In genomic region chr19:34418300-34418699, GRCh38 we compare ENCODE assay signal across 22 cellular contexts. TPM values are rescaled to one million over a fixed set of nuclear protein-coding genes. Genes with fewer than 3 reads are reported as not detected.
DNase-seq lines count a peak whose midpoint lies in the region; ATAC-seq and TF ChIP-seq lines count a peak whose summit lies in the region.
"Had no signal": no experiment of that assay in that cellular context is flagged by ENCODE, and none has a peak within 500 bp of the region (broad histone marks: within the 10 kb centered on the region; RNA-seq: fewer than 3 reads in every experiment).

No MANE protein-coding gene starts in this region.

- no peak for ATAC-seq in SK-N-SH treated with all-trans-retinoic acid at 6 μM for 48 hours
- no peak for ATAC-seq in stimulated activated naive B cell treated with anti-CD40 and anti-IgM and Interleukin-4, amounts not matched to agents 10 μg/mL and 1 μg/mL and 100 μg/mL, for 72 hours (replicated peaks)
- ATAC-seq: GM12878, GM23338, HCT116 had no signal

- H3K9me3 ChIP-seq in SK-N-SH (no peaks in the 10 kb centered on the region), WERI-Rb-1 (ENCODE audit: severe bottlenecking) (no peaks in the 10 kb centered on the region)
- H3K9me3 ChIP-seq: BLaER1 had no signal

- H4K20me1 ChIP-seq in SK-N-SH (ENCODE audit: insufficient read depth) = no peaks in the 10 kb centered on the region

- H3K27me3 ChIP-seq in SK-N-SH (ENCODE audit: insufficient read depth) (no peaks in the 10 kb centered on the region), WERI-Rb-1 (ENCODE audit: insufficient read depth, low read depth, severe bottlenecking) (no peaks in the 10 kb centered on the region)
- H3K27me3 ChIP-seq: BLaER1 had no signal

- no peaks in the 10 kb centered on the region for H3K4me1 ChIP-seq in SK-N-SH (ENCODE audit: control insufficient read depth in 1 of 2, insufficient read depth in 2 of 2, low read depth in 1 of 2, low read length in 1 of 2)
- H3K4me1 ChIP-seq: BLaER1 had no signal

- POLR2A ChIA-PET in SK-N-SH (lab: Yijun Ruan, JAX) = no interaction called here

- H3K27ac Mint-ChIP-seq in stimulated activated naive B cell treated with anti-CD40 and anti-IgM and Interleukin-4, amounts not matched to agents 10 μg/mL and 1 μg/mL and 100 μg/mL, for 72 hours = peak overlapping the region; percentile 81
- H3K27ac Mint-ChIP-seq: B cell; CD4-positive, alpha-beta T cell; GM23338; H9; HFFc6 had no signal

- CTCF ChIA-PET in SK-N-SH (lab: Yijun Ruan, JAX) = no interaction called here

- H3K4me3 ChIP-seq in SK-N-SH (ENCODE audit: low read depth in 2 of 2, low read length in 1 of 2) (no peak overlapping the region), WERI-Rb-1 (ENCODE audit: low read depth, low read length) (no peak overlapping the region)
- H3K4me3 ChIP-seq: BLaER1, GM12878, GM23338 had no signal

- no peak overlapping the region for H3K4me2 ChIP-seq in SK-N-SH
- H3K4me2 ChIP-seq: BLaER1, GM23338 had no signal

- H3K27ac ChIP-seq in SK-N-SH (ENCODE audit: low read depth in 2 of 2, low read length in 1 of 2) (no peak overlapping the region), WERI-Rb-1 (no peak overlapping the region)
- H3K27ac ChIP-seq: 22Rv1, BLaER1, C4-2B had no signal

- TF ChIP-seq CTCF in SK-N-SH (IDR thresholded peaks at IDR 0.05) (no peak), WERI-Rb-1 (IDR thresholded peaks at IDR 0.05; ENCODE audit: low read depth, low read length) (no peak)

- TF ChIP-seq RAD21 in SK-N-SH (IDR thresholded peaks at IDR 0.05; ENCODE audit: low read length) = no peak

- H2AFZ ChIP-seq in SK-N-SH (ENCODE audit: low read depth) = no peak overlapping the region
- H2AFZ ChIP-seq: GM23338 had no signal

- H3K4me1 Mint-ChIP-seq in stimulated activated naive B cell treated with anti-CD40 and anti-IgM and Interleukin-4, amounts not matched to agents 10 μg/mL and 1 μg/mL and 100 μg/mL, for 72 hours = peaks cover 5 to 6% of the 10 kb centered on the region in 2 donors
- H3K4me1 Mint-ChIP-seq: B cell; CD8-positive, alpha-beta memory T cell; GM23338; H9 had no signal

- H3F3A ChIP-seq in SK-N-SH (replicated peaks; ENCODE audit: insufficient read depth) = no peaks in the 10 kb centered on the region

- no peaks in the 10 kb centered on the region for H3K9me2 ChIP-seq in SK-N-SH

- 99% methylated on average over 4 of the region's 4 CpGs for WGBS in SK-N-SH (ENCODE audit: low lambda C conversion rate)

- peaks cover 17 to 22% of the 10 kb centered on the region in 2 experiments for H3K36me3 ChIP-seq in SK-N-SH (replicated peaks in 1 of 2; ENCODE audit: control insufficient read depth in 1 of 2, insufficient read depth in 2 of 2, low read length in 1 of 2)
- H3K36me3 ChIP-seq in WERI-Rb-1 = peaks cover 48% of the 10 kb centered on the region

- no peaks in the 10 kb centered on the region for H3K79me2 ChIP-seq in SK-N-SH (ENCODE audit: insufficient read depth)

- H3K36me3 Mint-ChIP-seq in stimulated activated naive B cell treated with anti-CD40 and anti-IgM and Interleukin-4, amounts not matched to agents 10 μg/mL and 1 μg/mL and 100 μg/mL, for 72 hours = peaks cover 19 to 33% of the 10 kb centered on the region in 2 donors

- H3K9me3 Mint-ChIP-seq in stimulated activated naive B cell treated with anti-CD40 and anti-IgM and Interleukin-4, amounts not matched to agents 10 μg/mL and 1 μg/mL and 100 μg/mL, for 72 hours = no peaks in the 10 kb centered on the region
- H3K9me3 Mint-ChIP-seq: CD4-positive, alpha-beta T cell; CD8-positive, alpha-beta memory T cell; GM23338; H9; HFFc6 had no signal

- no peaks in the 10 kb centered on the region for H3K27me3 Mint-ChIP-seq in stimulated activated naive B cell treated with anti-CD40 and anti-IgM and Interleukin-4, amounts not matched to agents 10 μg/mL and 1 μg/mL and 100 μg/mL, for 72 hours
- H3K27me3 Mint-ChIP-seq: B cell; CD4-positive, alpha-beta T cell; CD8-positive, alpha-beta memory T cell had no signal

- DNase-seq in SK-N-SH (no peak), WERI-Rb-1 (no peak), anterior cingulate cortex (lab: John Stamatoyannopoulos, UW) (no peak)
- peak; percentile 24 for DNase-seq in activated effector memory CD4-positive, alpha-beta T cell treated with anti-CD3 and anti-CD28 coated beads, Interleukin-2, amount 50 U/mL, for 16 hours
- DNase-seq in activated effector memory CD4-positive, alpha-beta T cell treated with Interleukin-2 at 50 U/mL for 16 hours = no peak
- no peak for DNase-seq in stimulated activated naive B cell treated with anti-CD40 and anti-IgM and Interleukin-4, amounts not matched to agents 10 μg/mL and 1 μg/mL and 100 μg/mL, for 72 hours
- DNase-seq: CD4-positive, alpha-beta T cell; CD8-positive, alpha-beta memory T cell; DMS 273 treated with DMSO at 0.1 percent for 48 hours; DMS79; EL; GDM1; H9; HFFc6 had no signal

- no peak overlapping the region for H3K4me3 Mint-ChIP-seq in stimulated activated naive B cell treated with anti-CD40 and anti-IgM and Interleukin-4, amounts not matched to agents 10 μg/mL and 1 μg/mL and 100 μg/mL, for 72 hours
- H3K4me3 Mint-ChIP-seq: B cell; CD4-positive, alpha-beta T cell; CD8-positive, alpha-beta memory T cell; GM23338; H9; HFFc6 had no signal

- H3K9ac ChIP-seq in SK-N-SH = no peak overlapping the region
- H3K9ac ChIP-seq: BLaER1 had no signal

- TF ChIP-seq EP300 in SK-N-SH (IDR thresholded peaks at IDR 0.05; ENCODE audit: borderline replicate concordance in 1 of 2, low read depth in 1 of 2, low read length in 1 of 2) = no peak

TF ChIP-seq in SK-N-SH treated with all-trans-retinoic acid at 6 μM for 48 hours, 23 proteins besides CTCF, POLR2A, EP300 and RAD21:
- peak; percentile 74 for TF ChIP-seq ZNF8 (CRISPR knock-in tag; IDR thresholded peaks at IDR 0.05)
- no peak for TF ChIP-seq RARB (CRISPR knock-in tag; IDR thresholded peaks at IDR 0.05)
- no peak for TF ChIP-seq TOX (CRISPR knock-in tag; IDR thresholded peaks at IDR 0.05; ENCODE audit: borderline replicate concordance)
- TF ChIP-seq ISL1 (CRISPR knock-in tag; IDR thresholded peaks at IDR 0.05) = no peak

TF ChIP-seq in SK-N-SH, 30 proteins besides CTCF, POLR2A, EP300 and RAD21:
- no peak for TF ChIP-seq NFIC (IDR thresholded peaks at IDR 0.05; ENCODE audit: borderline replicate concordance)
- no peak for TF ChIP-seq FOSL2 (IDR thresholded peaks at IDR 0.05; ENCODE audit: borderline replicate concordance, low read depth)
- no peak for TF ChIP-seq GABPA (IDR thresholded peaks at IDR 0.05; ENCODE audit: low read depth)

RNA-seq across cellular contexts. Expression of gene UBA2, which starts 9.9 kb away (rescaled TPM):
- 117 and 133 TPM in 2 replicates for polyA plus RNA-seq in SK-N-SH (2012; rRNA removed)
- polyA plus RNA-seq in SK-N-SH (2012; cell fraction: cytosol; rRNA removed) = 144 and 150 TPM in 2 replicates
- polyA plus RNA-seq in SK-N-SH (2012; cell fraction: nucleus; rRNA removed) = 38.5 and 73.1 TPM in 2 replicates

RNA-seq across cellular contexts. Expression of gene PDCD2L, which starts 14.1 kb away (rescaled TPM):
- polyA plus RNA-seq in SK-N-SH (2012; rRNA removed) = 20.8 and 22.3 TPM in 2 replicates
- polyA plus RNA-seq in SK-N-SH (2012; cell fraction: cytosol; rRNA removed) = 18.5 and 21.0 TPM in 2 replicates
- polyA plus RNA-seq in SK-N-SH (2012; cell fraction: nucleus; rRNA removed) = 10.4 and 11.8 TPM in 2 replicates

RNA-seq across cellular contexts. Expression of gene GPI, which starts 53.3 kb away (rescaled TPM):
- polyA plus RNA-seq in SK-N-SH (2012; rRNA removed) = 82.7 and 144 TPM in 2 replicates
- polyA plus RNA-seq in SK-N-SH (2012; cell fraction: cytosol; rRNA removed) = 71.6 and 88.3 TPM in 2 replicates
- polyA plus RNA-seq in SK-N-SH (2012; cell fraction: nucleus; rRNA removed) = 120 and 170 TPM in 2 replicates
